28 cellular contexts compared by ENCODE assay signal in the genomic region with DNA sequence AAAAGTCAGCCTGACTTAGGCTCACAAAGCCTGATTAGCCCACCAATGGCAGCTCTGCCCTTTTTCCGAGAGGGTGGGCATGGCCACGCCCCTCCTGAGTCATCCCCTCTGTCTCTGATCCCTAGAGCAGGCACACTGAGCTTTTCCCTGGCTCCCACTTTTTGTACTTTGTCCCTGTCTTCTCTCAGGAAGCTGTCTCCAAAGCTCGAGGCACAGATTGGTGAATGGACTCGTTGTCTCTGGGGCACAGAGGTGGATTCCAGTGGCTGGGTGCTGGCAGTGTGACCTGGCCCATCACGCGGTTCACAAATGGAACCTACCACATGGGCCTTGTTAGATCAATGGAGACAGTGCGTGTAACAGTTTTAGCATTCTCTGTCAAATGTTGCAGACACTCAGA.
DNase-seq lines count a peak whose midpoint lies in the region; ATAC-seq, FAIRE-seq and TF ChIP-seq lines count a peak whose summit lies in the region.
"Had no signal": no experiment of that assay in that cellular context is flagged by ENCODE, and none has a peak within 500 bp of the region (broad histone marks: within the 10 kb centered on the region; RNA-seq: fewer than 3 reads in every experiment).

No MANE protein-coding gene starts in this region.

- TF ChIP-seq EP300 in HepG2 (IDR thresholded peaks at IDR 0.05; ENCODE audit: low read depth in 2 of 2, low read length in 2 of 2) (peak in 1 of 2 experiments; percentile 47; a peak in 2 of 4 replicates), HepG2 (CRISPR knock-in tag; IDR thresholded peaks at IDR 0.05; ENCODE audit: borderline replicate concordance) (no peak)

- H3K27ac Mint-ChIP-seq in activated CD8-positive, alpha-beta memory T cell treated with anti-CD3 and anti-CD28 coated beads, Interleukin-2, amount 10 ng/mL, durations not matched to agents 7 days and 5 days = no peak overlapping the region
- H3K27ac Mint-ChIP-seq: activated naive CD4-positive, alpha-beta T cell treated with anti-CD3 and anti-CD28 coated beads, Interleukin-2, amount 10 ng/mL, durations not matched to agents 7 days and 5 days; activated T-helper 1 cell treated with anti-CD3 and anti-CD28 coated beads, Interleukin-12 subunit alpha, Interleukin-12 subunit beta, Interleukin-2, Interleukin-4 antibody, amounts not matched to agents 30 ng/mL and 10 ng/mL and 1 ng/mL, durations not matched to agents 14 hours and 24 hours and 36 hours; T-helper 2 cell treated with Interferon-gamma antibody and Interleukin-4, amounts not matched to agents 5 μg/mL and 100 μg/mL, for 36 hours had no signal

- H3K4me1 ChIP-seq in HepG2 (ENCODE audit: insufficient read depth, low read length) = peaks cover 25% of the 10 kb centered on the region
- no peaks in the 10 kb centered on the region for H3K4me1 ChIP-seq in right lobe of liver
- no peaks in the 10 kb centered on the region for H3K4me1 ChIP-seq in pancreas
- no peaks in the 10 kb centered on the region for H3K4me1 ChIP-seq in SJCRH30
- no peaks in the 10 kb centered on the region for H3K4me1 ChIP-seq in mammary epithelial cell (ENCODE audit: insufficient read depth, low read length)
- H3K4me1 ChIP-seq: sigmoid colon, testis had no signal

- peak; percentile 89 for ATAC-seq in HepG2
- ATAC-seq in right lobe of liver = no peak
- ATAC-seq in activated CD8-positive, alpha-beta memory T cell treated with anti-CD3 and anti-CD28 coated beads, Interleukin-2, amount 10 ng/mL, durations not matched to agents 7 days and 5 days = no peak
- no peak for ATAC-seq in pancreas

- H3K9ac ChIP-seq in HepG2 (ENCODE audit: insufficient read depth, low read depth, low read length) (no peak overlapping the region), mammary epithelial cell (ENCODE audit: insufficient read depth, low read length) (no peak overlapping the region)
- H3K9ac ChIP-seq: neural progenitor cell had no signal

- under 1% methylated on average over 7 of the region's 7 CpGs for WGBS in HepG2 (ENCODE audit: low lambda C conversion rate)
- WGBS in right lobe of liver (ENCODE audit: insufficient coverage, low coverage, low lambda C conversion rate, missing lambda C conversion rate) = 38% methylated on average over 7 of the region's 7 CpGs
- 49 to 51% methylated on average over 7 of the region's 7 CpGs for WGBS in pancreas, 2 donors
- 21% methylated on average over 6 of the region's 7 CpGs for WGBS in mammary epithelial cell (ENCODE audit: low coverage, missing lambda C conversion rate)

- in situ Hi-C loops in HepG2 (cut with HindIII; ENCODE audit: extremely low pct_ligation_motif_present, low pct_unique_long_range_greater_than_20kb) = no loop called here
- in situ Hi-C loops in mammary epithelial cell (cut with MboI; ENCODE audit: low sequenced_read_pairs in 2 of 2) = no loop called here

- peaks cover 1 to 4% of the 10 kb centered on the region in 2 experiments; a peak in 1 of 5 replicates for H3K27me3 ChIP-seq in HepG2 (ENCODE audit: control insufficient read depth in 1 of 2, insufficient read depth in 2 of 2, low read length in 2 of 2)
- H3K27me3 ChIP-seq in right lobe of liver = no peaks in the 10 kb centered on the region
- H3K27me3 ChIP-seq in pancreas = no peaks in the 10 kb centered on the region
- H3K27me3 ChIP-seq in SJCRH30 = no peaks in the 10 kb centered on the region
- H3K27me3 ChIP-seq in mammary epithelial cell (ENCODE audit: insufficient read depth, low read length) = no peaks in the 10 kb centered on the region
- H3K27me3 ChIP-seq: brain microvascular endothelial cell, neural progenitor cell, sigmoid colon, testis had no signal

- peak; percentile 56 for FAIRE-seq in HepG2 (lab: Jason Lieb, UNC)
- FAIRE-seq in pancreas (lab: Jason Lieb, UNC) = no peak
- FAIRE-seq: GM19239, keratinocyte had no signal

- no peaks in the 10 kb centered on the region for H3K9me3 Mint-ChIP-seq in activated CD8-positive, alpha-beta memory T cell treated with anti-CD3 and anti-CD28 coated beads, Interleukin-2, amount 10 ng/mL, durations not matched to agents 7 days and 5 days (ENCODE audit: low read depth)
- H3K9me3 Mint-ChIP-seq: activated naive CD4-positive, alpha-beta T cell treated with anti-CD3 and anti-CD28 coated beads, Interleukin-2, amount 10 ng/mL, durations not matched to agents 7 days and 5 days; activated T-helper 1 cell treated with anti-CD3 and anti-CD28 coated beads, Interleukin-12 subunit alpha, Interleukin-12 subunit beta, Interleukin-2, Interleukin-4 antibody, amounts not matched to agents 30 ng/mL and 10 ng/mL and 1 ng/mL, durations not matched to agents 14 hours and 24 hours and 36 hours; neural progenitor cell; T-helper 2 cell treated with Interferon-gamma antibody and Interleukin-4, amounts not matched to agents 5 μg/mL and 100 μg/mL, for 36 hours had no signal

- H3K79me2 ChIP-seq in HepG2 (ENCODE audit: insufficient read depth, low read length) (no peaks in the 10 kb centered on the region), mammary epithelial cell (ENCODE audit: insufficient read depth, low read length) (no peaks in the 10 kb centered on the region)

- CTCF ChIA-PET in HepG2 (lab: Yijun Ruan, JAX; ENCODE audit: low intra/inter-chr PET ratio, low total read pairs) = no interaction called here
- CTCF ChIA-PET in activated CD8-positive, alpha-beta memory T cell treated with anti-CD3 and anti-CD28 coated beads, Interleukin-2, amount 10 ng/mL, durations not matched to agents 7 days and 5 days (lab: Charles Lee) = interaction anchor here (1.1 to 1.2 kb wide), 2 partner anchors 52 to 260 kb away, joined by 3 to 5 read pairs; no protein-coding TSS in a partner anchor
- CTCF ChIA-PET in mammary epithelial cell (lab: Charles Lee; ENCODE audit: low non-redundant PET) = no interaction called here

- POLR2A ChIA-PET in HepG2 (lab: Yijun Ruan, JAX) = no interaction called here

- no peaks in the 10 kb centered on the region for H3K36me3 ChIP-seq in HepG2 (replicated peaks in 1 of 2; ENCODE audit: control insufficient read depth in 1 of 2, insufficient read depth in 2 of 2, low read length in 2 of 2)
- H3K36me3 ChIP-seq in right lobe of liver = no peaks in the 10 kb centered on the region
- no peaks in the 10 kb centered on the region for H3K36me3 ChIP-seq in pancreas
- no peaks in the 10 kb centered on the region for H3K36me3 ChIP-seq in SJCRH30
- H3K36me3 ChIP-seq in mammary epithelial cell (ENCODE audit: insufficient read depth, low read length) = no peaks in the 10 kb centered on the region
- H3K36me3 ChIP-seq: brain microvascular endothelial cell, neural progenitor cell, sigmoid colon had no signal

- H3K4me3 ChIP-seq in HepG2 (replicated peaks in 1 of 3; ENCODE audit: insufficient read depth in 1 of 3, low read depth in 2 of 3, low read length in 3 of 3) (no peak overlapping the region), right lobe of liver (no peak overlapping the region), pancreas (no peak overlapping the region), SJCRH30 (no peak overlapping the region), mammary epithelial cell (replicated peaks in 1 of 3; ENCODE audit: insufficient read depth in 1 of 3, low read depth in 2 of 3, low read length in 3 of 3) (no peak overlapping the region)
- H3K4me3 ChIP-seq: lung, neural progenitor cell, sigmoid colon, SK-N-MC, testis had no signal

- no peak for TF ChIP-seq RAD21 in HepG2 (CRISPR knock-in tag; IDR thresholded peaks at IDR 0.05)

- H3K9me3 ChIP-seq in HepG2 (ENCODE audit: low read length) = no peaks in the 10 kb centered on the region
- no peaks in the 10 kb centered on the region for H3K9me3 ChIP-seq in right lobe of liver
- no peaks in the 10 kb centered on the region for H3K9me3 ChIP-seq in pancreas
- no peaks in the 10 kb centered on the region for H3K9me3 ChIP-seq in SJCRH30 (replicated peaks)
- peaks cover 21% of the 10 kb centered on the region for H3K9me3 ChIP-seq in mammary epithelial cell (replicated peaks; ENCODE audit: insufficient read depth, low read length)
- H3K9me3 ChIP-seq: sigmoid colon, testis had no signal

- no peak overlapping the region for H3K27ac ChIP-seq in HepG2 (ENCODE audit: extremely low read length, insufficient read depth, low read length)
- no peak overlapping the region for H3K27ac ChIP-seq in right lobe of liver
- H3K27ac ChIP-seq in pancreas = no peak overlapping the region
- no peak overlapping the region for H3K27ac ChIP-seq in SJCRH30
- no peak overlapping the region for H3K27ac ChIP-seq in mammary epithelial cell (ENCODE audit: insufficient read depth, low read depth, low read length)
- H3K27ac ChIP-seq: brain microvascular endothelial cell, neural progenitor cell, sigmoid colon, SK-N-MC, testis had no signal

- peak overlapping the region; percentile 35 for H3K4me2 ChIP-seq in HepG2 (ENCODE audit: low read depth, low read length)
- no peak overlapping the region for H3K4me2 ChIP-seq in mammary epithelial cell (ENCODE audit: insufficient read depth, low read depth, low read length)

- TF ChIP-seq CTCF in HepG2 (CRISPR knock-in tag; IDR thresholded peaks at IDR 0.05) (no peak), right lobe of liver (IDR thresholded peaks at IDR 0.05) (no peak), pancreas (IDR thresholded peaks at IDR 0.05) (no peak), mammary epithelial cell (conservative IDR thresholded peaks at IDR 0.05 in 1 of 2, IDR thresholded peaks at IDR 0.05 in 1 of 2; ENCODE audit: extremely low read depth in 1 of 2, insufficient read depth in 1 of 2, low read depth in 1 of 2, low read length in 2 of 2) (no peak)

- no peak overlapping the region for H2AFZ ChIP-seq in HepG2 (ENCODE audit: low read length)
- H2AFZ ChIP-seq in mammary epithelial cell (ENCODE audit: low read depth, low read length) = no peak overlapping the region

- BruUV-seq in HepG2 (replicated peaks; lab: Mats Ljungman, UMichigan) (no TSS peak), mammary epithelial cell (replicated peaks; lab: Mats Ljungman, UMichigan) (no TSS peak)

- intact Hi-C loops in HepG2 (cut with micrococcal nuclease; ENCODE audit: unreplicated experiment) = no loop called here
- intact Hi-C loops in right lobe of liver (cut with DNase I) = no loop called here
- intact Hi-C loops in pancreas (cut with DNase I) = no loop called here
- intact Hi-C loops in mammary epithelial cell (cut with micrococcal nuclease) = no loop called here

- dilution Hi-C loops in mammary epithelial cell (cut with HindIII; ENCODE audit: low sequenced_read_pairs) = no loop called here

- H4K20me1 ChIP-seq in HepG2 (ENCODE audit: insufficient read depth, low read length) (no peaks in the 10 kb centered on the region), mammary epithelial cell (ENCODE audit: insufficient read depth, low read length) (no peaks in the 10 kb centered on the region)

- H3K27me3 Mint-ChIP-seq in activated CD8-positive, alpha-beta memory T cell treated with anti-CD3 and anti-CD28 coated beads, Interleukin-2, amount 10 ng/mL, durations not matched to agents 7 days and 5 days = peaks cover 25% of the 10 kb centered on the region

- H3K4me3 Mint-ChIP-seq in activated CD8-positive, alpha-beta memory T cell treated with anti-CD3 and anti-CD28 coated beads, Interleukin-2, amount 10 ng/mL, durations not matched to agents 7 days and 5 days = no peak overlapping the region
- H3K4me3 Mint-ChIP-seq: activated naive CD4-positive, alpha-beta T cell treated with anti-CD3 and anti-CD28 coated beads, Interleukin-2, amount 10 ng/mL, durations not matched to agents 7 days and 5 days; activated T-helper 1 cell treated with anti-CD3 and anti-CD28 coated beads, Interleukin-12 subunit alpha, Interleukin-12 subunit beta, Interleukin-2, Interleukin-4 antibody, amounts not matched to agents 30 ng/mL and 10 ng/mL and 1 ng/mL, durations not matched to agents 14 hours and 24 hours and 36 hours; neural progenitor cell; T-helper 2 cell treated with Interferon-gamma antibody and Interleukin-4, amounts not matched to agents 5 μg/mL and 100 μg/mL, for 36 hours had no signal

- no peaks in the 10 kb centered on the region for H3K36me3 Mint-ChIP-seq in activated CD8-positive, alpha-beta memory T cell treated with anti-CD3 and anti-CD28 coated beads, Interleukin-2, amount 10 ng/mL, durations not matched to agents 7 days and 5 days
- H3K36me3 Mint-ChIP-seq: activated naive CD4-positive, alpha-beta T cell treated with anti-CD3 and anti-CD28 coated beads, Interleukin-2, amount 10 ng/mL, durations not matched to agents 7 days and 5 days; neural progenitor cell had no signal

- H3K4me1 Mint-ChIP-seq in activated CD8-positive, alpha-beta memory T cell treated with anti-CD3 and anti-CD28 coated beads, Interleukin-2, amount 10 ng/mL, durations not matched to agents 7 days and 5 days = no peaks in the 10 kb centered on the region
- H3K4me1 Mint-ChIP-seq: activated naive CD4-positive, alpha-beta T cell treated with anti-CD3 and anti-CD28 coated beads, Interleukin-2, amount 10 ng/mL, durations not matched to agents 7 days and 5 days had no signal

- DNase-seq in HepG2 (ENCODE audit: low spot score) = peak; percentile 81
- no peak for DNase-seq in right lobe of liver
- peak; percentile 15 for DNase-seq in activated CD8-positive, alpha-beta memory T cell treated with anti-CD3 and anti-CD28 coated beads, Interleukin-2, amount 10 ng/mL, durations not matched to agents 7 days and 5 days
- peak; percentile 28 for DNase-seq in mucosa of gallbladder (ENCODE audit: low spot score)
- no peak for DNase-seq in pancreas
- DNase-seq in SJCRH30 = no peak
- DNase-seq in midbrain (lab: John Stamatoyannopoulos, UW) = no peak
- DNase-seq in mammary epithelial cell = no peak
- DNase-seq: activated CD4-positive, alpha-beta T cell treated with anti-CD3 and anti-CD28 coated beads for 4 hours; activated naive CD4-positive, alpha-beta T cell treated with anti-CD3 and anti-CD28 coated beads, Interleukin-2, amount 10 ng/mL, durations not matched to agents 7 days and 5 days; brain microvascular endothelial cell; COR-L47; DMS79; GF-D8; HCEC 1CT; NCI-H2081 treated with DMSO at 0.1 percent for 48 hours; NCI-H345; RPMI8226; sigmoid colon; stimulated activated naive CD4-positive, alpha-beta T cell treated with Interleukin-2 at 50 U/mL for 16 hours; testis had no signal

- TF ChIP-seq POLR2A in HepG2 (IDR thresholded peaks at IDR 0.05; ENCODE audit: insufficient read depth in 1 of 2, low read depth in 2 of 2, low read length in 2 of 2) = no peak
- no peak for TF ChIP-seq POLR2A in right lobe of liver (IDR thresholded peaks at IDR 0.05)

Comparison
In these comparisons a context has a peak if more than half of its experiments do, and no peak if none do; other contexts are left out.
1. DNase-seq: peak in HepG2 (single experiment), activated CD8-positive, alpha-beta memory T cell treated with anti-CD3 and anti-CD28 coated beads, Interleukin-2, amount 10 ng/mL, durations not matched to agents 7 days and 5 days (single experiment) and mucosa of gallbladder (single experiment); none in right lobe of liver (0 of 3), pancreas (0 of 6), SJCRH30 (0 of 2), midbrain (single experiment) and mammary epithelial cell (single experiment).